ENCODE assay signal across 1 cellular context in genomic region chr18:58618822-58619553, GRCh38.
TF ChIP-seq lines count a peak whose summit lies in the region.

No MANE protein-coding gene starts in this region.

TF ChIP-seq in GM12878, 131 proteins besides CTCF, POLR2A, EP300 and RAD21 (continued from another document):
- TF ChIP-seq BCLAF1 (IDR thresholded peaks at IDR 0.05), result no peak
- TF ChIP-seq ZNF384 (IDR thresholded peaks at IDR 0.05; ENCODE audit: borderline replicate concordance, low read depth, low read length), result no peak
TF ChIP-seq in GM12878: peak in this region for 0.
